ENCODE assay signal across 14 cellular contexts in the genomic region with DNA sequence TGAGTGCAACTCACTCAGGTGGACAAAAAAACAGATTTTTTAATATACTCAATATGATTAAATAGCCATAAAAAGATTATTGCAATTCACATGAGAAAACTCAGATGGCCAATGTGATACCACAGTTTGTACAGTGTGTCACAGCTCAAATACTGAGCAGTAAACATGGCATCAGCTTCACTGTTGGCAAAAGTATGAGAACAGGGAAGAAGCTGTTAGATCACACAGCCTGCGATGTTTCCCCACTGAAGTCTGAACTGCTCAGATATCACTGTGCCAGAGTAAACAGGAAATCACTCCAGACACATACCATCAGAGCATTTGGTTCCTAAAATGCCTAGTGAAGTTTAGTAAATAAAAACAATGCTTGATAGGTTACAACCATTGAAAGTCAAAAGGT.
DNase-seq lines count a peak whose midpoint lies in the region; ATAC-seq, FAIRE-seq and TF ChIP-seq lines count a peak whose summit lies in the region.
"Had no signal": no experiment of that assay in that cellular context is flagged by ENCODE, and none has a peak within 500 bp of the region (broad histone marks: within the 10 kb centered on the region; RNA-seq: fewer than 3 reads in every experiment).

No MANE protein-coding gene starts in this region.

- H3K27ac ChIP-seq in SU-DHL-6 (ENCODE audit: low read depth, low read length): no peak overlapping the region
- H3K27ac ChIP-seq in upper lobe of right lung: no peak overlapping the region
- H3K27ac ChIP-seq in WERI-Rb-1: no peak overlapping the region
- H3K27ac ChIP-seq in kidney (ENCODE audit: low read depth in 2 of 2, low read length in 2 of 2): no peak overlapping the region
- H3K27ac ChIP-seq: Peyer's patch had no signal

- no peak overlapping the region for H3K9ac ChIP-seq in SU-DHL-6 (ENCODE audit: low read length)
- H3K9ac ChIP-seq in kidney (ENCODE audit: low read length in 2 of 2): no peak overlapping the region

- TF ChIP-seq CTCF in SU-DHL-6 (IDR thresholded peaks at IDR 0.05; ENCODE audit: insufficient read depth, low read length, poor library complexity, severe bottlenecking): no peak
- TF ChIP-seq CTCF in fibroblast of pulmonary artery (IDR thresholded peaks at IDR 0.05; ENCODE audit: low read length, missing control alignments): no peak
- no peak for TF ChIP-seq CTCF in upper lobe of right lung (IDR thresholded peaks at IDR 0.05)
- no peak for TF ChIP-seq CTCF in WERI-Rb-1 (IDR thresholded peaks at IDR 0.05; ENCODE audit: low read depth, low read length)
- TF ChIP-seq CTCF in kidney (IDR thresholded peaks at IDR 0.05; ENCODE audit: borderline replicate concordance, extremely low read depth, insufficient read depth): no peak

- FAIRE-seq in kidney (lab: Jason Lieb, UNC): no peak

- H3F3A ChIP-seq in SU-DHL-6 (ENCODE audit: insufficient read depth): no peaks in the 10 kb centered on the region

- no peak overlapping the region for H3K4me2 ChIP-seq in SU-DHL-6 (ENCODE audit: low read depth, low read length, poor library complexity, severe bottlenecking)

- intact Hi-C loops in upper lobe of right lung (cut with DNase I): no loop called here
- intact Hi-C loops in kidney (cut with DNase I): no loop called here

- H2AFZ ChIP-seq in SU-DHL-6 (ENCODE audit: low read depth, low read length, severe bottlenecking): peak overlapping the region; percentile 7

- H3K9me2 ChIP-seq in SU-DHL-6 (replicated peaks; ENCODE audit: insufficient read depth, low read length): no peaks in the 10 kb centered on the region

- DNase-seq in NCI-H2196 (lab: John Stamatoyannopoulos, UW; ENCODE audit: unreplicated experiment): peak; percentile 4
- no peak for DNase-seq in NCI-H2196 treated with DMSO at 0.1 percent for 48 hours (lab: John Stamatoyannopoulos, UW; ENCODE audit: unreplicated experiment)
- DNase-seq in fibroblast of pulmonary artery (ENCODE audit: low read depth): peak; percentile 65
- no peak for DNase-seq in upper lobe of right lung
- no peak for DNase-seq in WERI-Rb-1
- DNase-seq in kidney: no peak
- DNase-seq in NCI-H1417 treated with DMSO at 0.1 percent for 48 hours (lab: John Stamatoyannopoulos, UW): no peak
- DNase-seq: 8988T; amygdala; naive B cell; Peyer's patch; stimulated activated naive CD4-positive, alpha-beta T cell; T1000 had no signal

- peak; percentile 52 for ATAC-seq in upper lobe of right lung

- H3K27me3 ChIP-seq in SU-DHL-6 (ENCODE audit: low read length): no peaks in the 10 kb centered on the region
- H3K27me3 ChIP-seq in upper lobe of right lung: no peaks in the 10 kb centered on the region
- no peaks in the 10 kb centered on the region for H3K27me3 ChIP-seq in WERI-Rb-1 (ENCODE audit: insufficient read depth, low read depth, severe bottlenecking)
- H3K27me3 ChIP-seq: Peyer's patch had no signal

- no peaks in the 10 kb centered on the region for H3K36me3 ChIP-seq in SU-DHL-6 (ENCODE audit: low read length)
- H3K36me3 ChIP-seq in upper lobe of right lung: no peaks in the 10 kb centered on the region
- H3K36me3 ChIP-seq in WERI-Rb-1: no peaks in the 10 kb centered on the region
- no peaks in the 10 kb centered on the region for H3K36me3 ChIP-seq in kidney (ENCODE audit: control insufficient read depth in 1 of 2, insufficient read depth in 2 of 2, low read length in 2 of 2)
- H3K36me3 ChIP-seq: Peyer's patch had no signal

- H3K4me3 ChIP-seq in SU-DHL-6 (ENCODE audit: insufficient read depth, low read length, poor library complexity, severe bottlenecking) (no peak overlapping the region), fibroblast of pulmonary artery (replicated peaks; ENCODE audit: low read depth, low read length) (no peak overlapping the region), upper lobe of right lung (no peak overlapping the region), WERI-Rb-1 (ENCODE audit: low read depth, low read length) (no peak overlapping the region), kidney (ENCODE audit: low read length in 2 of 2) (no peak overlapping the region)
- H3K4me3 ChIP-seq: Peyer's patch had no signal

- no peaks in the 10 kb centered on the region for H3K9me3 ChIP-seq in SU-DHL-6 (ENCODE audit: insufficient read depth, low read length)
- H3K9me3 ChIP-seq in upper lobe of right lung: no peaks in the 10 kb centered on the region
- no peaks in the 10 kb centered on the region for H3K9me3 ChIP-seq in WERI-Rb-1 (ENCODE audit: severe bottlenecking)
- no peaks in the 10 kb centered on the region for H3K9me3 ChIP-seq in kidney (ENCODE audit: control insufficient read depth in 1 of 2, low read length in 2 of 2)
- H3K9me3 ChIP-seq: Peyer's patch had no signal

- H3K4me1 ChIP-seq in upper lobe of right lung (peaks cover 5% of the 10 kb centered on the region), kidney (ENCODE audit: control insufficient read depth in 1 of 2, insufficient read depth in 1 of 2, low read depth in 1 of 2, low read length in 2 of 2) (no peaks in the 10 kb centered on the region)
- H3K4me1 ChIP-seq: Peyer's patch had no signal

- no peaks in the 10 kb centered on the region for H4K20me1 ChIP-seq in SU-DHL-6 (ENCODE audit: low read depth, low read length)

- no peaks in the 10 kb centered on the region for H3K79me2 ChIP-seq in SU-DHL-6 (ENCODE audit: insufficient read depth, low read length)

Comparison
In these comparisons a context has a peak if more than half of its experiments do, and no peak if none do; other contexts are left out.
1. DNase-seq: peak in NCI-H2196 (single experiment) and fibroblast of pulmonary artery (single experiment); none in NCI-H2196 treated with DMSO at 0.1 percent for 48 hours (single experiment), upper lobe of right lung (single experiment), WERI-Rb-1 (single experiment), kidney (single experiment) and NCI-H1417 treated with DMSO at 0.1 percent for 48 hours (single experiment).